Comparison of ENCODE assay signal across 1 cellular context in genomic region chr10:63553473-63553872, GRCh38.
TF ChIP-seq lines count a peak whose summit lies in the region.

No MANE protein-coding gene starts in this region.

TF ChIP-seq in A549, 52 proteins besides CTCF, POLR2A, EP300 and RAD21 (continued from another document):
- TF ChIP-seq ESRRA (IDR thresholded peaks at IDR 0.05; ENCODE audit: borderline replicate concordance, low read length) (no peak), ZSCAN20 (CRISPR knock-in tag; IDR thresholded peaks at IDR 0.05) (no peak), HES2 (IDR thresholded peaks at IDR 0.05) (no peak), JUNB (IDR thresholded peaks at IDR 0.05) (no peak)
